ENCODE assay signal across 1 cellular context in the genomic region with DNA sequence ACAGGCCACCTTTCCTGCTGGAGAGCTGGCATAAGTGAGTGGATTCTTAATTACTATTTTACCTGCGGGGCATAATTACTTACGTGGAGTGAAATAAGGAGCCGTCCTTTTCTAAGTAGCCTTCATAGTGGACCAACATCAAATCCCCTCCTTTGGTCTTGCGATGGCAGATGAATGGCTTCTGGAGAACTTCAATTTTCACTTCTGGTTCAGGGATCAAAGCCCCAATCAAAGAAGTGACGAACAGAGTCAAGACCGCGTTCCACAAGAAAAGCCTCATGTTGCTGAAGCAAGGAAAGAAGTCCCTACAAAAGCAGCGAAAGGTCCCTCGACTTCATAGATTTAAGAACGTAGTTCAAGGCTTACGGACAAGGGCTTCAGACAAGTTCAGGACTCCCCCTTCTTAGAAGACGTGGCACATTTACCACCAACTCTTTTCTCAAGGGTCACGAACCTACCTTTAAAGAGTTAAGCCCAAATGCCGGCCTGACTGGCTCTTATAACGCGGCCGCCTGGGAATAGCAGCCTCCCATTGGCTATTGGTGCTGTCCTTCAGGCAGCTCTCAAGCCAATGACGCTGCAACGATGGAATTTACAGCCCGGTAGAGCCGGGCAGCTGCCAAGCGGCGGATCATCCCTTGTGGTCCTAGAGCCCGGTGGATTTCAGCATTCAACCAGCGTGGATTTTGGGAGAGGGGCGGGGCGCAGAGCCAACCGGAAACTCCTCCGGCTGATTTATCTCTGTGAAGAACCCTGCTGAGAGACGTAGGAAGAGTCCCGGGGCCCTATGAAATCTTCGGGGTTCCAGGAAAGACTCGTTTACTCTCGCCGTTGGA.
TF ChIP-seq lines count a peak whose summit lies in the region.

A gene with protein sequence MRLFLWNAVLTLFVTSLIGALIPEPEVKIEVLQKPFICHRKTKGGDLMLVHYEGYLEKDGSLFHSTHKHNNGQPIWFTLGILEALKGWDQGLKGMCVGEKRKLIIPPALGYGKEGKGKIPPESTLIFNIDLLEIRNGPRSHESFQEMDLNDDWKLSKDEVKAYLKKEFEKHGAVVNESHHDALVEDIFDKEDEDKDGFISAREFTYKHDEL (minus strand): TSS at position 474 of the 836 bp plus-strand sequence. CDS start 194 bp downstream, at position 280.

TF ChIP-seq in K562, 482 proteins besides CTCF, POLR2A, EP300 and RAD21 (continued from another document and continues in another):
- TF ChIP-seq, protein P1, sequence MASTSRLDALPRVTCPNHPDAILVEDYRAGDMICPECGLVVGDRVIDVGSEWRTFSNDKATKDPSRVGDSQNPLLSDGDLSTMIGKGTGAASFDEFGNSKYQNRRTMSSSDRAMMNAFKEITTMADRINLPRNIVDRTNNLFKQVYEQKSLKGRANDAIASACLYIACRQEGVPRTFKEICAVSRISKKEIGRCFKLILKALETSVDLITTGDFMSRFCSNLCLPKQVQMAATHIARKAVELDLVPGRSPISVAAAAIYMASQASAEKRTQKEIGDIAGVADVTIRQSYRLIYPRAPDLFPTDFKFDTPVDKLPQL (IDR thresholded peaks at IDR 0.05; ENCODE audit: extremely low read depth, insufficient read length), result peak; percentile 78
- TF ChIP-seq ETV1 (tag; conservative IDR thresholded peaks at IDR 0.05; ENCODE audit: low read depth), result peak; percentile 87
- peak; percentile 24 for TF ChIP-seq BRD9 (IDR thresholded peaks at IDR 0.05; ENCODE audit: low read depth, partially characterized antibody)
- peak; percentile 77 for TF ChIP-seq CHD2 (IDR thresholded peaks at IDR 0.05; ENCODE audit: low read depth, low read length)
- TF ChIP-seq CREB1 (IDR thresholded peaks at IDR 0.05), result peak; percentile 57
- peak; percentile 56; the same call in 1 of the 2 replicates for TF ChIP-seq CREB1 (CRISPR knock-in tag; IDR thresholded peaks at IDR 0.05)
- TF ChIP-seq, protein P2, sequence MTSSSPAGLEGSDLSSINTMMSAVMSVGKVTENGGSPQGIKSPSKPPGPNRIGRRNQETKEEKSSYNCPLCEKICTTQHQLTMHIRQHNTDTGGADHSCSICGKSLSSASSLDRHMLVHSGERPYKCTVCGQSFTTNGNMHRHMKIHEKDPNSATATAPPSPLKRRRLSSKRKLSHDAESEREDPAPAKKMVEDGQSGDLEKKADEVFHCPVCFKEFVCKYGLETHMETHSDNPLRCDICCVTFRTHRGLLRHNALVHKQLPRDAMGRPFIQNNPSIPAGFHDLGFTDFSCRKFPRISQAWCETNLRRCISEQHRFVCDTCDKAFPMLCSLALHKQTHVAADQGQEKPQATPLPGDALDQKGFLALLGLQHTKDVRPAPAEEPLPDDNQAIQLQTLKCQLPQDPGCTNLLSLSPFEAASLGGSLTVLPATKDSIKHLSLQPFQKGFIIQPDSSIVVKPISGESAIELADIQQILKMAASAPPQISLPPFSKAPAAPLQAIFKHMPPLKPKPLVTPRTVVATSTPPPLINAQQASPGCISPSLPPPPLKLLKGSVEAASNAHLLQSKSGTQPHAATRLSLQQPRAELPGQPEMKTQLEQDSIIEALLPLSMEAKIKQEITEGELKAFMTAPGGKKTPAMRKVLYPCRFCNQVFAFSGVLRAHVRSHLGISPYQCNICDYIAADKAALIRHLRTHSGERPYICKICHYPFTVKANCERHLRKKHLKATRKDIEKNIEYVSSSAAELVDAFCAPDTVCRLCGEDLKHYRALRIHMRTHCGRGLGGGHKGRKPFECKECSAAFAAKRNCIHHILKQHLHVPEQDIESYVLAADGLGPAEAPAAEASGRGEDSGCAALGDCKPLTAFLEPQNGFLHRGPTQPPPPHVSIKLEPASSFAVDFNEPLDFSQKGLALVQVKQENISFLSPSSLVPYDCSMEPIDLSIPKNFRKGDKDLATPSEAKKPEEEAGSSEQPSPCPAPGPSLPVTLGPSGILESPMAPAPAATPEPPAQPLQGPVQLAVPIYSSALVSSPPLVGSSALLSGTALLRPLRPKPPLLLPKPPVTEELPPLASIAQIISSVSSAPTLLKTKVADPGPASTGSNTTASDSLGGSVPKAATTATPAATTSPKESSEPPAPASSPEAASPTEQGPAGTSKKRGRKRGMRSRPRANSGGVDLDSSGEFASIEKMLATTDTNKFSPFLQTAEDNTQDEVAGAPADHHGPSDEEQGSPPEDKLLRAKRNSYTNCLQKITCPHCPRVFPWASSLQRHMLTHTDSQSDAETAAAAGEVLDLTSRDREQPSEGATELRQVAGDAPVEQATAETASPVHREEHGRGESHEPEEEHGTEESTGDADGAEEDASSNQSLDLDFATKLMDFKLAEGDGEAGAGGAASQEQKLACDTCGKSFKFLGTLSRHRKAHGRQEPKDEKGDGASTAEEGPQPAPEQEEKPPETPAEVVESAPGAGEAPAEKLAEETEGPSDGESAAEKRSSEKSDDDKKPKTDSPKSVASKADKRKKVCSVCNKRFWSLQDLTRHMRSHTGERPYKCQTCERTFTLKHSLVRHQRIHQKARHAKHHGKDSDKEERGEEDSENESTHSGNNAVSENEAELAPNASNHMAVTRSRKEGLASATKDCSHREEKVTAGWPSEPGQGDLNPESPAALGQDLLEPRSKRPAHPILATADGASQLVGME (CRISPR knock-in tag; IDR thresholded peaks at IDR 0.05), result no peak
- peak; percentile 99 for TF ChIP-seq NEUROD1 (IDR thresholded peaks at IDR 0.05; ENCODE audit: borderline replicate concordance, low read depth, low read length, partially characterized antibody)
- peak; percentile 67; the same call in 1 of the 2 replicates for TF ChIP-seq ARID3A (IDR thresholded peaks at IDR 0.05; ENCODE audit: borderline replicate concordance, low read depth, low read length)
- peak; percentile 65 for TF ChIP-seq C11orf30 (IDR thresholded peaks at IDR 0.05; ENCODE audit: low read depth)
- TF ChIP-seq NFE2 (IDR thresholded peaks at IDR 0.05; ENCODE audit: low read depth), result peak; percentile 67
- TF ChIP-seq TFAP4 (CRISPR knock-in tag; IDR thresholded peaks at IDR 0.05; ENCODE audit: borderline replicate concordance), result peak; percentile 95
- peak; percentile 92 for TF ChIP-seq MEIS2 (IDR thresholded peaks at IDR 0.05; ENCODE audit: partially characterized antibody)
- TF ChIP-seq, protein P3, sequence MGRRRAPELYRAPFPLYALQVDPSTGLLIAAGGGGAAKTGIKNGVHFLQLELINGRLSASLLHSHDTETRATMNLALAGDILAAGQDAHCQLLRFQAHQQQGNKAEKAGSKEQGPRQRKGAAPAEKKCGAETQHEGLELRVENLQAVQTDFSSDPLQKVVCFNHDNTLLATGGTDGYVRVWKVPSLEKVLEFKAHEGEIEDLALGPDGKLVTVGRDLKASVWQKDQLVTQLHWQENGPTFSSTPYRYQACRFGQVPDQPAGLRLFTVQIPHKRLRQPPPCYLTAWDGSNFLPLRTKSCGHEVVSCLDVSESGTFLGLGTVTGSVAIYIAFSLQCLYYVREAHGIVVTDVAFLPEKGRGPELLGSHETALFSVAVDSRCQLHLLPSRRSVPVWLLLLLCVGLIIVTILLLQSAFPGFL (CRISPR knock-in tag; IDR thresholded peaks at IDR 0.05), result no peak
- peak; percentile 33; the same call in 1 of the 2 replicates for TF ChIP-seq ZBTB33 (CRISPR knock-in tag; IDR thresholded peaks at IDR 0.05)
- peak; percentile 43 for TF ChIP-seq TAF9B (IDR thresholded peaks at IDR 0.05; ENCODE audit: partially characterized antibody)
- TF ChIP-seq ESRRA (IDR thresholded peaks at IDR 0.05; ENCODE audit: borderline replicate concordance, low read depth), result no peak
- TF ChIP-seq MYNN (IDR thresholded peaks at IDR 0.05), result peak; percentile 99
- TF ChIP-seq MYNN (CRISPR knock-in tag; IDR thresholded peaks at IDR 0.05), result peak; percentile 94
- TF ChIP-seq RCOR1 (IDR thresholded peaks at IDR 0.05; ENCODE audit: borderline replicate concordance in 1 of 2, low read depth in 2 of 2, low read length in 2 of 2), result peak in 1 of 2 experiments; percentile 82; a peak in 2 of 4 replicates
- peak; percentile 60 for TF ChIP-seq POLR2G (IDR thresholded peaks at IDR 0.05; ENCODE audit: low read depth, low read length)
- peak; percentile 61 to 71; a peak in 1 of 4 replicates for TF ChIP-seq SIN3A (IDR thresholded peaks at IDR 0.05; ENCODE audit: borderline replicate concordance in 2 of 2, control insufficient read depth in 1 of 2, low read depth in 2 of 2, low read length in 2 of 2)
- TF ChIP-seq, protein P4, sequence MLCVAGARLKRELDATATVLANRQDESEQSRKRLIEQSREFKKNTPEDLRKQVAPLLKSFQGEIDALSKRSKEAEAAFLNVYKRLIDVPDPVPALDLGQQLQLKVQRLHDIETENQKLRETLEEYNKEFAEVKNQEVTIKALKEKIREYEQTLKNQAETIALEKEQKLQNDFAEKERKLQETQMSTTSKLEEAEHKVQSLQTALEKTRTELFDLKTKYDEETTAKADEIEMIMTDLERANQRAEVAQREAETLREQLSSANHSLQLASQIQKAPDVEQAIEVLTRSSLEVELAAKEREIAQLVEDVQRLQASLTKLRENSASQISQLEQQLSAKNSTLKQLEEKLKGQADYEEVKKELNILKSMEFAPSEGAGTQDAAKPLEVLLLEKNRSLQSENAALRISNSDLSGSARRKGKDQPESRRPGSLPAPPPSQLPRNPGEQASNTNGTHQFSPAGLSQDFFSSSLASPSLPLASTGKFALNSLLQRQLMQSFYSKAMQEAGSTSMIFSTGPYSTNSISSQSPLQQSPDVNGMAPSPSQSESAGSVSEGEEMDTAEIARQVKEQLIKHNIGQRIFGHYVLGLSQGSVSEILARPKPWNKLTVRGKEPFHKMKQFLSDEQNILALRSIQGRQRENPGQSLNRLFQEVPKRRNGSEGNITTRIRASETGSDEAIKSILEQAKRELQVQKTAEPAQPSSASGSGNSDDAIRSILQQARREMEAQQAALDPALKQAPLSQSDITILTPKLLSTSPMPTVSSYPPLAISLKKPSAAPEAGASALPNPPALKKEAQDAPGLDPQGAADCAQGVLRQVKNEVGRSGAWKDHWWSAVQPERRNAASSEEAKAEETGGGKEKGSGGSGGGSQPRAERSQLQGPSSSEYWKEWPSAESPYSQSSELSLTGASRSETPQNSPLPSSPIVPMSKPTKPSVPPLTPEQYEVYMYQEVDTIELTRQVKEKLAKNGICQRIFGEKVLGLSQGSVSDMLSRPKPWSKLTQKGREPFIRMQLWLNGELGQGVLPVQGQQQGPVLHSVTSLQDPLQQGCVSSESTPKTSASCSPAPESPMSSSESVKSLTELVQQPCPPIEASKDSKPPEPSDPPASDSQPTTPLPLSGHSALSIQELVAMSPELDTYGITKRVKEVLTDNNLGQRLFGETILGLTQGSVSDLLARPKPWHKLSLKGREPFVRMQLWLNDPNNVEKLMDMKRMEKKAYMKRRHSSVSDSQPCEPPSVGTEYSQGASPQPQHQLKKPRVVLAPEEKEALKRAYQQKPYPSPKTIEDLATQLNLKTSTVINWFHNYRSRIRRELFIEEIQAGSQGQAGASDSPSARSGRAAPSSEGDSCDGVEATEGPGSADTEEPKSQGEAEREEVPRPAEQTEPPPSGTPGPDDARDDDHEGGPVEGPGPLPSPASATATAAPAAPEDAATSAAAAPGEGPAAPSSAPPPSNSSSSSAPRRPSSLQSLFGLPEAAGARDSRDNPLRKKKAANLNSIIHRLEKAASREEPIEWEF (CRISPR knock-in tag; IDR thresholded peaks at IDR 0.05), result 0 out of 2 replicates have a peak, but pooled peaks have one; percentile 19
- peak; percentile 82 for TF ChIP-seq NFYB (IDR thresholded peaks at IDR 0.05; ENCODE audit: extremely low read depth, insufficient read length)
- TF ChIP-seq YY1 (IDR thresholded peaks at IDR 0.05; ENCODE audit: borderline replicate concordance in 1 of 3, control insufficient read depth in 1 of 3, extremely low read depth in 1 of 3, insufficient read depth in 3 of 3, insufficient read length in 1 of 3, insufficient replicate concordance in 2 of 3, low read depth in 1 of 3, low read length in 2 of 3), result peak in 1 of 3 experiments; percentile 26
- no peak for TF ChIP-seq WHSC1 (IDR thresholded peaks at IDR 0.05; ENCODE audit: low read length)
- no peak for TF ChIP-seq ATF1 (CRISPR knock-in tag; IDR thresholded peaks at IDR 0.05)
- TF ChIP-seq ATF1 (tag; IDR thresholded peaks at IDR 0.05), result peak; percentile 87
- TF ChIP-seq, protein P5, sequence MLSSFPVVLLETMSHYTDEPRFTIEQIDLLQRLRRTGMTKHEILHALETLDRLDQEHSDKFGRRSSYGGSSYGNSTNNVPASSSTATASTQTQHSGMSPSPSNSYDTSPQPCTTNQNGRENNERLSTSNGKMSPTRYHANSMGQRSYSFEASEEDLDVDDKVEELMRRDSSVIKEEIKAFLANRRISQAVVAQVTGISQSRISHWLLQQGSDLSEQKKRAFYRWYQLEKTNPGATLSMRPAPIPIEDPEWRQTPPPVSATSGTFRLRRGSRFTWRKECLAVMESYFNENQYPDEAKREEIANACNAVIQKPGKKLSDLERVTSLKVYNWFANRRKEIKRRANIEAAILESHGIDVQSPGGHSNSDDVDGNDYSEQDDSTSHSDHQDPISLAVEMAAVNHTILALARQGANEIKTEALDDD (IDR thresholded peaks at IDR 0.05), result peak; percentile 20; the same call in 1 of the 2 replicates
- TF ChIP-seq SMAD4 (CRISPR knock-in tag; conservative IDR thresholded peaks at IDR 0.05), result peak; percentile 82
- TF ChIP-seq SUPT5H (IDR thresholded peaks at IDR 0.05), result peak; percentile 83
- peak; percentile 79 for TF ChIP-seq CREM (IDR thresholded peaks at IDR 0.05; ENCODE audit: low read depth)
- peak; percentile 68 for TF ChIP-seq RBFOX2 (IDR thresholded peaks at IDR 0.05; ENCODE audit: low read depth, low read length)
- peak; percentile 90 for TF ChIP-seq CXXC5 (CRISPR knock-in tag; IDR thresholded peaks at IDR 0.05)
